Comparison of ENCODE assay signal across 9 cellular contexts in genomic region chr11:121366970-121367369, GRCh38.
DNase-seq lines count a peak whose midpoint lies in the region; ATAC-seq lines count a peak whose summit lies in the region.
"Had no signal": no experiment of that assay in that cellular context is flagged by ENCODE, and none has a peak within 500 bp of the region (broad histone marks: within the 10 kb centered on the region; RNA-seq: fewer than 3 reads in every experiment).

No MANE protein-coding gene starts in this region.

- ATAC-seq in GM21526 (IDR thresholded peaks at IDR 0.05; ENCODE audit: low FRiP score, unreplicated experiment) (peak; percentile 18), naive B cell (ENCODE audit: low read depth in 2 of 2) (peak in 1 of 2 donors; percentile 6)

- H3K4me3 ChIP-seq in GM08714 (ENCODE audit: low read length), result peak overlapping the region; percentile 9; the same call in 1 of the 2 replicates
- H3K4me3 ChIP-seq: thoracic aorta had no signal

- H3K4me1 Mint-ChIP-seq in naive B cell, result peaks cover 40 to 46% (median 41%) of the 10 kb centered on the region in 3 donors

- in situ Hi-C loops in KBM-7 (cut with MboI; ENCODE audit: low pct_unique_long_range_greater_than_20kb, low sequenced_read_pairs), result no loop called here

- no peaks in the 10 kb centered on the region for H3K36me3 Mint-ChIP-seq in naive B cell

- H3K9me3 Mint-ChIP-seq in naive B cell, result no peaks in the 10 kb centered on the region

- DNase-seq in NCI-H446 treated with DMSO at 0.1 percent for 48 hours (lab: John Stamatoyannopoulos, UW), result peak; percentile 90
- DNase-seq in naive B cell, result no peak
- DNase-seq in KBM-7, result no peak
- no peak for DNase-seq in SK-N-DZ (ENCODE audit: low spot score)
- DNase-seq in effector CD4-positive, alpha-beta T cell, result no peak
- DNase-seq: NK-92 treated with Interleukin-12 subunit alpha and Interleukin-12 subunit beta, amount 100 ng/mL, for 24 hours had no signal

- peak overlapping the region; percentile 5 to 89 (median 76) for H3K4me3 Mint-ChIP-seq in naive B cell

- H3K27me3 Mint-ChIP-seq in naive B cell, result no peaks in the 10 kb centered on the region

- H3K27ac Mint-ChIP-seq in naive B cell, result peak overlapping the region; percentile 79 to 96 (median 91)
